ENCODE assay signal across 13 cellular contexts in the genomic region with DNA sequence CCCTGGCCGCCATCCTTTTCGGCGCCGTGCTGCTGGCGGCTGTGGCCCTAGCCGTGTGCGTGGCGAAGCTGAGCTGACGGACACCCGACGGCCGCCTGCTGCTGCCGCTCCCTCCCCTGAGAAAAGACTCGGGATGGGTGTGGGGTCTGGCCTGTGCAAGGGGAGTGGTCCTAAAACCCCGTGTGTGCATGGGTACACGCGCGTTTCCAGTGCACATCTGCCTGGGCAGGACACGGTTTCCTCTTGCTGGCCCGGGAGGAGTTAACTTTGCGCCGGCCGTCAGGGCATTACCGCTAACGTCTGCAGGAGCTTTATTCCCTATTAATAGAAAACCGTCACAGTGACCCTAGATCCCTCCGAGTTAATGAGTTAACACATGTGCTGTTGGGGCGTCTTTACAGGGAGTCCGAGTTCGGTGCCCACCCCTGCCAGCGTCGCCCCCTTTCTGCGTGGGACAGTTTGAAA. TPM values are rescaled to one million over a fixed set of nuclear protein-coding genes. Genes with fewer than 3 reads are reported as not detected.
DNase-seq lines count a peak whose midpoint lies in the region; ATAC-seq, FAIRE-seq and TF ChIP-seq lines count a peak whose summit lies in the region.
"Had no signal": no experiment of that assay in that cellular context is flagged by ENCODE, and none has a peak within 500 bp of the region (broad histone marks: within the 10 kb centered on the region; RNA-seq: fewer than 3 reads in every experiment).

No MANE protein-coding gene starts in this region.

- CTCF ChIA-PET in K562 (lab: Yijun Ruan, JAX; ENCODE audit: low intra/inter-chr PET ratio): no interaction called here
- CTCF ChIA-PET in naive thymus-derived CD4-positive, alpha-beta T cell (lab: Charles Lee): no interaction called here

- WGBS in K562 (ENCODE audit: insufficient coverage, low coverage, missing lambda C conversion rate): 83% methylated on average over 14 of the region's 33 CpGs
- WGBS in urinary bladder: 12% methylated on average over 33 of the region's 33 CpGs

- DNase-seq in right atrium auricular region (ENCODE audit: low spot score) (no peak), Right ventricle myocardium superior (no peak), K562 (ENCODE audit: extremely low read depth in 1 of 4, low spot score in 3 of 4) (no peak), GM13977 (ENCODE audit: low spot score) (no peak), NCI-H526 (lab: John Stamatoyannopoulos, UW) (no peak)
- no peak for DNase-seq in naive thymus-derived CD4-positive, alpha-beta T cell
- DNase-seq: effector memory CD4-positive, alpha-beta T cell; NCI-H187 treated with DMSO at 0.1 percent for 48 hours; PC-3 had no signal

- in situ Hi-C loops in K562 (cut with MboI) (no loop called here), GM13977 (cut with MboI; ENCODE audit: low pct_unique_long_range_greater_than_20kb, low sequenced_read_pairs, unreplicated experiment) (no loop called here)

- no peaks in the 10 kb centered on the region for H3K9me3 ChIP-seq in right atrium auricular region
- no peaks in the 10 kb centered on the region; the same call in 1 of the 2 replicates for H3K9me3 ChIP-seq in K562 (replicated peaks; ENCODE audit: control insufficient read depth, insufficient read depth, low read depth, low read length)
- no peaks in the 10 kb centered on the region for H3K9me3 ChIP-seq in naive thymus-derived CD4-positive, alpha-beta T cell (ENCODE audit: control insufficient read depth in 2 of 3, low read length in 3 of 3)

- TF ChIP-seq POLR2A in K562 (conservative IDR thresholded peaks at IDR 0.05): no peak

- ATAC-seq in Right ventricle myocardium superior (ENCODE audit: poor library complexity) (no peak), K562 (no peak), GM18858 (IDR thresholded peaks at IDR 0.05; ENCODE audit: unreplicated experiment) (no peak)
- no peak for ATAC-seq in naive thymus-derived CD4-positive, alpha-beta T cell
- ATAC-seq: PC-3 had no signal

- H3K9me1 ChIP-seq in K562 (ENCODE audit: control insufficient read depth, insufficient read depth, low read length): no peaks in the 10 kb centered on the region

- H3K79me2 ChIP-seq in K562 (ENCODE audit: control insufficient read depth, insufficient read depth, low read length): peaks cover 31% of the 10 kb centered on the region

- H3K27me3 ChIP-seq in right atrium auricular region: no peaks in the 10 kb centered on the region
- H3K27me3 ChIP-seq in K562 (ENCODE audit: control insufficient read depth in 2 of 2, insufficient read depth in 2 of 2, low read length in 2 of 2): no peaks in the 10 kb centered on the region
- no peaks in the 10 kb centered on the region for H3K27me3 ChIP-seq in naive thymus-derived CD4-positive, alpha-beta T cell (ENCODE audit: control insufficient read depth in 2 of 2, insufficient read depth in 2 of 2, low read length in 2 of 2)

- peak overlapping the region in 2 of 9 donors; percentile 27 to 52 for H3K27ac Mint-ChIP-seq in naive thymus-derived CD4-positive, alpha-beta T cell

- H3K4me1 Mint-ChIP-seq in naive thymus-derived CD4-positive, alpha-beta T cell: peaks cover 19 to 34% (median 30%) of the 10 kb centered on the region in 7 donors

- no peak overlapping the region for H3K9ac ChIP-seq in K562 (ENCODE audit: insufficient read depth in 1 of 2, low read depth in 2 of 2, low read length in 2 of 2)

- H3K4me3 Mint-ChIP-seq in naive thymus-derived CD4-positive, alpha-beta T cell: peak overlapping the region; percentile 40 to 96 (median 72)

- peaks cover 0 to 2% (median 0%) of the 10 kb centered on the region in 5 donors for H3K36me3 Mint-ChIP-seq in naive thymus-derived CD4-positive, alpha-beta T cell

- no peak overlapping the region for H3K4me2 ChIP-seq in K562 (ENCODE audit: insufficient read depth, low read length)

- no peaks in the 10 kb centered on the region for H3K9me3 Mint-ChIP-seq in naive thymus-derived CD4-positive, alpha-beta T cell

- BruUV-seq in K562 (replicated peaks; lab: Mats Ljungman, UMichigan): no TSS peak

- intact Hi-C loops in Right ventricle myocardium superior (cut with DNase I) (loop anchor here (10.0 kb wide), 1 partner anchor 92 kb away; the partner anchor contains the start of gene PDCD5), K562 (cut with micrococcal nuclease) (no loop called here)
- intact Hi-C loops in naive thymus-derived CD4-positive, alpha-beta T cell (cut with micrococcal nuclease): loop anchor here in 1 of 2 donors (5.0 to 10.0 kb wide), 3 partner anchors 330 to 698 kb away; partner anchors contain the start of genes CEBPG and ZNF507

- no peaks in the 10 kb centered on the region for H3K36me3 ChIP-seq in right atrium auricular region
- H3K36me3 ChIP-seq in K562 (ENCODE audit: control insufficient read depth, insufficient read depth, low read length): peaks cover 3% of the 10 kb centered on the region; the same call in 1 of the 3 replicates
- no peaks in the 10 kb centered on the region for H3K36me3 ChIP-seq in naive thymus-derived CD4-positive, alpha-beta T cell (ENCODE audit: control insufficient read depth in 2 of 3, insufficient read depth in 3 of 3, low read length in 3 of 3)
- no peaks in the 10 kb centered on the region for H3K36me3 ChIP-seq in urinary bladder (ENCODE audit: insufficient read depth)

- peak overlapping the region; percentile 86 to 99 for H3K4me3 ChIP-seq in right atrium auricular region
- no peak overlapping the region for H3K4me3 ChIP-seq in K562
- H3K4me3 ChIP-seq in naive thymus-derived CD4-positive, alpha-beta T cell (ENCODE audit: low read length): no peak overlapping the region
- peak overlapping the region; percentile 81 for H3K4me3 ChIP-seq in urinary bladder (ENCODE audit: low read depth, low read length)

- TF ChIP-seq CTCF in right atrium auricular region (IDR thresholded peaks at IDR 0.05): no peak
- no peak for TF ChIP-seq CTCF in K562 (IDR thresholded peaks at IDR 0.05 in 2 of 3, conservative IDR thresholded peaks at IDR 0.05 in 1 of 3; ENCODE audit: insufficient read depth in 2 of 3, low read depth in 1 of 3, low read length in 3 of 3)
- TF ChIP-seq CTCF in GM13977 (IDR thresholded peaks at IDR 0.05; ENCODE audit: extremely low read depth, insufficient read depth, missing control alignments): no peak

- TF ChIP-seq EP300 in K562 (IDR thresholded peaks at IDR 0.05; ENCODE audit: low read length): no peak

- no peak overlapping the region for H2AFZ ChIP-seq in K562 (ENCODE audit: low read depth, low read length)

- POLR2A ChIA-PET in K562 (lab: Yijun Ruan, JAX): interaction anchor here (1.4 kb wide), 1 partner anchor 16 kb away, joined by 3 read pairs; no protein-coding TSS in a partner anchor
- POLR2A ChIA-PET in naive thymus-derived CD4-positive, alpha-beta T cell (lab: Charles Lee): interaction anchor here (2.2 to 2.7 kb wide), 2 partner anchors 14 to 15 kb away, joined by 5 to 15 read pairs; partner anchors contain the start of gene NUDT19

- peaks cover 0 to 40% of the 10 kb centered on the region in 2 donors for H3K4me1 ChIP-seq in right atrium auricular region
- H3K4me1 ChIP-seq in K562 (replicated peaks in 1 of 2; ENCODE audit: control insufficient read depth in 2 of 2, insufficient read depth in 2 of 2, low read length in 2 of 2): peaks cover 23 to 47% of the 10 kb centered on the region in 2 experiments; a peak in 4 of 5 replicates
- H3K4me1 ChIP-seq in naive thymus-derived CD4-positive, alpha-beta T cell (ENCODE audit: control insufficient read depth in 2 of 2, insufficient read depth in 2 of 2, low read length in 2 of 2): peaks cover 10 to 14% of the 10 kb centered on the region in 2 donors
- no peaks in the 10 kb centered on the region for H3K4me1 ChIP-seq in urinary bladder (ENCODE audit: insufficient read depth)

- no peak for TF ChIP-seq RAD21 in K562 (CRISPR knock-in tag; conservative IDR thresholded peaks at IDR 0.05 in 1 of 2, IDR thresholded peaks at IDR 0.05 in 1 of 2)

- peaks cover 6 to 46% (median 8%) of the 10 kb centered on the region in 5 donors for H3K27me3 Mint-ChIP-seq in naive thymus-derived CD4-positive, alpha-beta T cell

- no peaks in the 10 kb centered on the region; the same call in 1 of the 2 replicates for H4K20me1 ChIP-seq in K562 (replicated peaks; ENCODE audit: control insufficient read depth, insufficient read depth, low read length)

- H3K27ac ChIP-seq in right atrium auricular region (peak overlapping the region; percentile 91 to 92), K562 (ENCODE audit: extremely low read depth, low read depth, low read length) (no peak overlapping the region), urinary bladder (ENCODE audit: low read depth) (no peak overlapping the region)
- H3K27ac ChIP-seq in naive thymus-derived CD4-positive, alpha-beta T cell (ENCODE audit: low read depth, low read length): no peak overlapping the region

- FAIRE-seq in K562 (lab: Jason Lieb, UNC): no peak
- FAIRE-seq: HTR-8/SVneo, islet of Langerhans had no signal

RNA-seq across cellular contexts. Expression of gene RGS9BP, which starts 1.3 kb away (rescaled TPM):
- total RNA-seq in right atrium auricular region (10 to 100 TPM in 1 of 2 donors, 1 to 10 TPM in 1; 2.5 to 15.3 TPM), Right ventricle myocardium superior (14.3 TPM), K562 (2014; rRNA removed) (1.3 and 1.5 TPM in 2 replicates), K562 (2014; rRNA removed; fragmentation: Illumina TruSeq; extraction: Trizol) (0.41 and 0.58 TPM in 2 replicates), K562 (2015; rRNA removed; fragmentation: Illumina TruSeq; extraction: Trizol) (0.83 and 1.1 TPM in 2 replicates), K562 (2021) (1.2 TPM in 2 replicates), urinary bladder (1.3 TPM)
- total RNA-seq in K562 (2011; cell fraction: chromatin; rRNA removed; ENCODE audit: low replicate concordance): 0.14 and 0.72 TPM in 2 replicates
- total RNA-seq in K562 (2011; cell fraction: nucleolus; rRNA removed): 0.83 and 1.7 TPM in 2 replicates
- 0.61 and 0.66 TPM in 2 replicates for total RNA-seq in K562 (2011; cell fraction: nucleoplasm; rRNA removed)
- polyA plus RNA-seq in K562 (2011; rRNA removed) (0.24 and 0.31 TPM in 2 replicates), K562 (2014; fragmentation: Illumina TruSeq; extraction: Trizol) (0.28 and 0.47 TPM in 2 replicates), K562 (2014; fragmentation: Nextera tagmentation; extraction: Ambion mirVana) (under 1 TPM; 0.03 to 0.04 TPM), K562 (2014; rRNA removed) (0.49 and 1.2 TPM in 2 replicates), urinary bladder (1.0 TPM)
- polyA plus RNA-seq in K562 (2011; cell fraction: cytosol; rRNA removed): 0.21 and 0.58 TPM in 2 replicates
- 0.37 and 0.40 TPM in 2 replicates for polyA plus RNA-seq in K562 (2011; cell fraction: nucleus; rRNA removed)
- polyA plus RNA-seq in K562 (2012): 0.57 and 0.64 TPM in 2 replicates
- 0.33 and 0.42 TPM in 2 replicates for polyA minus RNA-seq in K562 (2011; rRNA and poly(A)+ RNA removed)
- polyA minus RNA-seq in K562 (2011; cell fraction: cytosol; rRNA and poly(A)+ RNA removed): 0.67 TPM in 1 of 2 replicates, not detected in the other
- 0.67 and 1.00 TPM in 2 replicates for polyA minus RNA-seq in K562 (2011; cell fraction: nucleus; rRNA and poly(A)+ RNA removed)
- total RNA-seq in naive thymus-derived CD4-positive, alpha-beta T cell: under 1 TPM; 0.13 to 0.30 (median 0.24) TPM
- not detected for polyA plus RNA-seq in naive thymus-derived CD4-positive, alpha-beta T cell

RNA-seq across cellular contexts. Expression of gene ANKRD27, which starts 1.9 kb away (rescaled TPM):
- 10 to 100 TPM; 18.8 to 22.4 TPM for total RNA-seq in right atrium auricular region
- total RNA-seq in Right ventricle myocardium superior: 22.6 TPM
- total RNA-seq in K562 (2011; cell fraction: chromatin; rRNA removed; ENCODE audit: low replicate concordance): 164 and 173 TPM in 2 replicates
- total RNA-seq in K562 (2011; cell fraction: nucleolus; rRNA removed): 94.1 and 96.4 TPM in 2 replicates
- 75.4 and 97.2 TPM in 2 replicates for total RNA-seq in K562 (2011; cell fraction: nucleoplasm; rRNA removed)
- total RNA-seq in K562 (2014; rRNA removed): 42.2 and 48.9 TPM in 2 replicates
- total RNA-seq in K562 (2014; rRNA removed; fragmentation: Illumina TruSeq; extraction: Trizol): 52.4 and 56.9 TPM in 2 replicates
- 64.0 and 66.2 TPM in 2 replicates for total RNA-seq in K562 (2015; rRNA removed; fragmentation: Illumina TruSeq; extraction: Trizol)
- total RNA-seq in K562 (2021): 71.3 and 74.0 TPM in 2 replicates
- polyA plus RNA-seq in K562 (2011; rRNA removed): 61.4 and 67.2 TPM in 2 replicates
- polyA plus RNA-seq in K562 (2011; cell fraction: cytosol; rRNA removed): 35.5 and 45.2 TPM in 2 replicates
- polyA plus RNA-seq in K562 (2011; cell fraction: nucleus; rRNA removed): 59.3 and 73.4 TPM in 2 replicates
- polyA plus RNA-seq in K562 (2012): 52.4 and 57.0 TPM in 2 replicates
- 54.3 and 60.2 TPM in 2 replicates for polyA plus RNA-seq in K562 (2014; fragmentation: Illumina TruSeq; extraction: Trizol)
- 1 to 10 TPM; 5.3 to 7.2 TPM for polyA plus RNA-seq in K562 (2014; fragmentation: Nextera tagmentation; extraction: Ambion mirVana)
- 46.7 and 54.2 TPM in 2 replicates for polyA plus RNA-seq in K562 (2014; rRNA removed)
- 97.7 and 99.1 TPM in 2 replicates for polyA minus RNA-seq in K562 (2011; rRNA and poly(A)+ RNA removed)
- polyA minus RNA-seq in K562 (2011; cell fraction: cytosol; rRNA and poly(A)+ RNA removed): 33.7 and 42.9 TPM in 2 replicates
- polyA minus RNA-seq in K562 (2011; cell fraction: nucleus; rRNA and poly(A)+ RNA removed): 35.9 and 75.0 TPM in 2 replicates
- 10 to 100 TPM; 23.6 to 44.9 (median 41.2) TPM for total RNA-seq in naive thymus-derived CD4-positive, alpha-beta T cell
- 10 to 100 TPM; 12.3 to 20.4 TPM for polyA plus RNA-seq in naive thymus-derived CD4-positive, alpha-beta T cell
- 33.6 TPM for total RNA-seq in urinary bladder
- 32.6 TPM for polyA plus RNA-seq in urinary bladder

RNA-seq across cellular contexts. Expression of gene NUDT19, which starts 14.7 kb away (rescaled TPM):
- 10 to 100 TPM in 1 of 2 donors, 1 to 10 TPM in 1; 9.1 to 18.0 TPM for total RNA-seq in right atrium auricular region
- 24.1 TPM for total RNA-seq in Right ventricle myocardium superior
- total RNA-seq in K562 (2011; cell fraction: chromatin; rRNA removed; ENCODE audit: low replicate concordance): 12.2 and 13.0 TPM in 2 replicates
- total RNA-seq in K562 (2011; cell fraction: nucleolus; rRNA removed): 12.4 and 16.3 TPM in 2 replicates
- 14.6 and 19.5 TPM in 2 replicates for total RNA-seq in K562 (2011; cell fraction: nucleoplasm; rRNA removed)
- 14.9 and 23.0 TPM in 2 replicates for total RNA-seq in K562 (2014; rRNA removed)
- total RNA-seq in K562 (2014; rRNA removed; fragmentation: Illumina TruSeq; extraction: Trizol): 13.5 and 13.8 TPM in 2 replicates
- total RNA-seq in K562 (2015; rRNA removed; fragmentation: Illumina TruSeq; extraction: Trizol): 13.8 and 14.4 TPM in 2 replicates
- 24.1 and 24.8 TPM in 2 replicates for total RNA-seq in K562 (2021)
- 9.6 and 10.4 TPM in 2 replicates for polyA plus RNA-seq in K562 (2011; rRNA removed)
- 8.6 and 10.8 TPM in 2 replicates for polyA plus RNA-seq in K562 (2011; cell fraction: cytosol; rRNA removed)
- polyA plus RNA-seq in K562 (2011; cell fraction: nucleus; rRNA removed): 4.9 and 6.9 TPM in 2 replicates
- 11.7 and 12.1 TPM in 2 replicates for polyA plus RNA-seq in K562 (2012)
- 11.6 and 12.3 TPM in 2 replicates for polyA plus RNA-seq in K562 (2014; fragmentation: Illumina TruSeq; extraction: Trizol)
- 10 to 100 TPM; 28.2 to 38.6 TPM for polyA plus RNA-seq in K562 (2014; fragmentation: Nextera tagmentation; extraction: Ambion mirVana)
- polyA plus RNA-seq in K562 (2014; rRNA removed): 9.7 TPM in 2 replicates
- 7.7 and 10.1 TPM in 2 replicates for polyA minus RNA-seq in K562 (2011; rRNA and poly(A)+ RNA removed)
- polyA minus RNA-seq in K562 (2011; cell fraction: cytosol; rRNA and poly(A)+ RNA removed): 15.2 and 15.6 TPM in 2 replicates
- 9.9 and 11.7 TPM in 2 replicates for polyA minus RNA-seq in K562 (2011; cell fraction: nucleus; rRNA and poly(A)+ RNA removed)
- total RNA-seq in naive thymus-derived CD4-positive, alpha-beta T cell: 10 to 100 TPM in 2 of 5 experiments, 1 to 10 TPM in 3; 8.4 to 17.0 (median 9.0) TPM
- 1 to 10 TPM; 2.4 to 2.9 TPM for polyA plus RNA-seq in naive thymus-derived CD4-positive, alpha-beta T cell
- total RNA-seq in urinary bladder: 13.1 TPM
- 7.7 TPM for polyA plus RNA-seq in urinary bladder

RNA-seq across cellular contexts. Expression of gene TDRD12, which starts 42.6 kb away (rescaled TPM):
- under 1 TPM; 0.28 to 0.96 TPM for total RNA-seq in right atrium auricular region
- not detected for total RNA-seq in Right ventricle myocardium superior
- total RNA-seq in K562 (2011; cell fraction: chromatin; rRNA removed; ENCODE audit: low replicate concordance): not detected in 2 replicates
- total RNA-seq in K562 (2011; cell fraction: nucleolus; rRNA removed): not detected in 2 replicates
- not detected in 2 replicates for total RNA-seq in K562 (2011; cell fraction: nucleoplasm; rRNA removed)
- not detected in 2 replicates for total RNA-seq in K562 (2014; rRNA removed)
- not detected in 2 replicates for total RNA-seq in K562 (2014; rRNA removed; fragmentation: Illumina TruSeq; extraction: Trizol)
- total RNA-seq in K562 (2015; rRNA removed; fragmentation: Illumina TruSeq; extraction: Trizol): not detected in 2 replicates
- total RNA-seq in K562 (2021): not detected in 2 replicates
- polyA plus RNA-seq in K562 (2011; rRNA removed): 0.03 and 0.07 TPM in 2 replicates
- polyA plus RNA-seq in K562 (2011; cell fraction: cytosol; rRNA removed): not detected in 2 replicates
- not detected in 2 replicates for polyA plus RNA-seq in K562 (2011; cell fraction: nucleus; rRNA removed)
- 0.05 TPM in 1 of 2 replicates, not detected in the other for polyA plus RNA-seq in K562 (2012)
- not detected in 2 replicates for polyA plus RNA-seq in K562 (2014; fragmentation: Illumina TruSeq; extraction: Trizol)
- polyA plus RNA-seq in K562 (2014; fragmentation: Nextera tagmentation; extraction: Ambion mirVana): not detected
- polyA plus RNA-seq in K562 (2014; rRNA removed): not detected in 2 replicates
- not detected in 2 replicates for polyA minus RNA-seq in K562 (2011; rRNA and poly(A)+ RNA removed)
- not detected in 2 replicates for polyA minus RNA-seq in K562 (2011; cell fraction: cytosol; rRNA and poly(A)+ RNA removed)
- not detected in 2 replicates for polyA minus RNA-seq in K562 (2011; cell fraction: nucleus; rRNA and poly(A)+ RNA removed)
- total RNA-seq in naive thymus-derived CD4-positive, alpha-beta T cell: 1 to 10 TPM in 2 of 5 experiments, under 1 TPM in 3; 0.17 to 3.6 (median 0.92) TPM
- under 1 TPM in 1 of 2 donors, not detected in 1; 0.43 TPM for polyA plus RNA-seq in naive thymus-derived CD4-positive, alpha-beta T cell
- total RNA-seq in urinary bladder: 1.1 TPM
- polyA plus RNA-seq in urinary bladder: 0.24 TPM
- total RNA-seq: PC-3 had no signal

Comparison
In these comparisons a context has a peak if more than half of its experiments do, and no peak if none do; other contexts are left out.
1. H3K27ac ChIP-seq: peak in right atrium auricular region (2 of 2); none in K562 (single experiment), naive thymus-derived CD4-positive, alpha-beta T cell (single experiment) and urinary bladder (single experiment).
2. H3K4me3 ChIP-seq: peak in right atrium auricular region (2 of 2) and urinary bladder (single experiment); none in K562 (single experiment) and naive thymus-derived CD4-positive, alpha-beta T cell (single experiment).